In genomic region chr15:100889359-100890058, GRCh38 we compare ENCODE assay signal across 9 cellular contexts. TPM values are rescaled to one million over a fixed set of nuclear protein-coding genes. Genes with fewer than 3 reads are reported as not detected.
DNase-seq lines count a peak whose midpoint lies in the region; ATAC-seq, FAIRE-seq and TF ChIP-seq lines count a peak whose summit lies in the region.
"Had no signal": no experiment of that assay in that cellular context is flagged by ENCODE, and none has a peak within 500 bp of the region (broad histone marks: within the 10 kb centered on the region; RNA-seq: fewer than 3 reads in every experiment).

No MANE protein-coding gene starts in this region.

- TF ChIP-seq EP300 in transverse colon (IDR thresholded peaks at IDR 0.05; ENCODE audit: low read depth) = no peak

- no peaks in the 10 kb centered on the region for H3K4me1 Mint-ChIP-seq in progenitor cell of endocrine pancreas (ENCODE audit: low read depth)

- no peaks in the 10 kb centered on the region for H3K36me3 Mint-ChIP-seq in progenitor cell of endocrine pancreas (ENCODE audit: insufficient read depth)

- H3K9me3 ChIP-seq in left lung (no peaks in the 10 kb centered on the region), transverse colon (no peaks in the 10 kb centered on the region)

- H3K27me3 Mint-ChIP-seq in progenitor cell of endocrine pancreas = peaks cover 60% of the 10 kb centered on the region

- no peak overlapping the region for H3K27ac Mint-ChIP-seq in progenitor cell of endocrine pancreas
- H3K27ac Mint-ChIP-seq: T-helper 17 cell had no signal

- no peak for FAIRE-seq in H54 (lab: Jason Lieb, UNC)

- peak; percentile 52 for DNase-seq in HT1080 (ENCODE audit: low read depth)
- DNase-seq in epidermal melanocyte (ENCODE audit: insufficient read length, low spot score) = peak; percentile 50
- peak in 1 of 2 donors; percentile 51 for DNase-seq in left lung
- peak; percentile 37 for DNase-seq in transverse colon
- DNase-seq in H54 (ENCODE audit: insufficient read length, low spot score) = no peak
- DNase-seq in progenitor cell of endocrine pancreas (ENCODE audit: low spot score, unreplicated experiment) = no peak
- DNase-seq: T-helper 17 cell had no signal

- ATAC-seq in left lung (peak; percentile 80), HG02571 (IDR thresholded peaks at IDR 0.05; ENCODE audit: unreplicated experiment) (no peak), HG02973 (IDR thresholded peaks at IDR 0.05; ENCODE audit: unreplicated experiment) (no peak)
- ATAC-seq: T-helper 17 cell had no signal

- TF ChIP-seq POLR2A in transverse colon (IDR thresholded peaks at IDR 0.05) (no peak), H54 (IDR thresholded peaks at IDR 0.05; ENCODE audit: low read depth, low read length) (no peak)

- no peak overlapping the region for H3K4me3 Mint-ChIP-seq in progenitor cell of endocrine pancreas (ENCODE audit: low read depth)
- H3K4me3 Mint-ChIP-seq: T-helper 17 cell had no signal

- intact Hi-C loops in left lung (cut with DNase I) = no loop called here
- intact Hi-C loops in transverse colon (cut with DNase I; ENCODE audit: low total_unique reads) = no loop called here

- H3K36me3 ChIP-seq in left lung (no peaks in the 10 kb centered on the region), transverse colon (no peaks in the 10 kb centered on the region)

- H3K27me3 ChIP-seq in left lung (peaks cover 0 to 98% of the 10 kb centered on the region in 2 donors), transverse colon (peaks cover 45% of the 10 kb centered on the region)

- TF ChIP-seq CTCF in left lung (IDR thresholded peaks at IDR 0.05) (no peak), transverse colon (IDR thresholded peaks at IDR 0.05) (no peak), progenitor cell of endocrine pancreas (IDR thresholded peaks at IDR 0.05; ENCODE audit: unreplicated experiment) (no peak)

- WGBS in transverse colon (ENCODE audit: low coverage in 1 of 2), 2 donors = 41 to 100% methylated on average over 1 to 21 of the region's 21 CpGs

- H3K4me1 ChIP-seq in left lung = peaks cover 0 to 5% of the 10 kb centered on the region in 2 donors
- peaks cover 0 to 11% (median 5%) of the 10 kb centered on the region in 4 donors for H3K4me1 ChIP-seq in transverse colon

- H3K9me3 Mint-ChIP-seq in progenitor cell of endocrine pancreas (ENCODE audit: low read depth) = no peaks in the 10 kb centered on the region

- H3K4me3 ChIP-seq in left lung (no peak overlapping the region), transverse colon (no peak overlapping the region)

- in situ Hi-C loops in transverse colon (cut with MboI; ENCODE audit: low pct_ligation_motif_present in 1 of 4, low pct_unique_long_range_greater_than_20kb in 1 of 4, low sequenced_read_pairs in 3 of 4) = no loop called here

- H3K27ac ChIP-seq in left lung = no peak overlapping the region
- H3K27ac ChIP-seq in transverse colon = peak overlapping the region in 2 of 4 donors; percentile 15 to 38

RNA-seq across cellular contexts. Expression of gene ALDH1A3, which starts 9.9 kb away (rescaled TPM):
- 0.39 and 2.2 TPM in 2 replicates for total RNA-seq in HT1080 (2014; rRNA removed; shearing (Covaris generic))
- polyA plus RNA-seq in HT1080 (2015; cell fraction: cytosol; rRNA removed) = 25.7 and 32.3 TPM in 2 replicates
- polyA plus RNA-seq in HT1080 (2015; cell fraction: nucleus; rRNA removed) = 23.7 and 26.6 TPM in 2 replicates
- total RNA-seq in left lung (10 to 100 TPM; 13.7 to 17.5 TPM), transverse colon (10 to 100 TPM in 3 of 4 donors, 1 to 10 TPM in 1; 6.7 to 39.4 (median 17.9) TPM), progenitor cell of endocrine pancreas (0.33 and 0.41 TPM in 2 replicates)
- total RNA-seq: T-helper 17 cell had no signal

RNA-seq across cellular contexts. Expression of gene LRRK1, which starts 29.6 kb away (rescaled TPM):
- total RNA-seq in HT1080 (2014; rRNA removed; shearing (Covaris generic)) = 9.9 and 12.4 TPM in 2 replicates
- polyA plus RNA-seq in HT1080 (2015; cell fraction: cytosol; rRNA removed) = 4.2 and 4.5 TPM in 2 replicates
- polyA plus RNA-seq in HT1080 (2015; cell fraction: nucleus; rRNA removed) = 11.7 and 12.7 TPM in 2 replicates
- total RNA-seq in left lung (10 to 100 TPM; 23.1 to 24.2 TPM), transverse colon (100 to 1,000 TPM in 2 of 4 donors, 10 to 100 TPM in 2; 52.7 to 107 (median 82.7) TPM), progenitor cell of endocrine pancreas (0.86 and 1.6 TPM in 2 replicates)

Comparison
In these comparisons a context has a peak if more than half of its experiments do, and no peak if none do; other contexts are left out.
1. DNase-seq: peak in HT1080 (single experiment), epidermal melanocyte (single experiment) and transverse colon (single experiment); none in H54 (single experiment) and progenitor cell of endocrine pancreas (single experiment).